3 cellular contexts compared by ENCODE assay signal in genomic region chr15:86711476-86711875, GRCh38.
"Had no signal": no experiment of that assay in that cellular context is flagged by ENCODE, and none has a peak within 500 bp of the region (broad histone marks: within the 10 kb centered on the region; RNA-seq: fewer than 3 reads in every experiment).

No MANE protein-coding gene starts in this region.

- DNase-seq: GDM1, GF-D8 had no signal

- ATAC-seq: GM12878 had no signal

- H3K4me3 ChIP-seq: GM12878 had no signal
